10 cellular contexts compared by ENCODE assay signal in genomic region chr1:15341634-15342375, GRCh38.
DNase-seq lines count a peak whose midpoint lies in the region; ATAC-seq and TF ChIP-seq lines count a peak whose summit lies in the region.
"Had no signal": no experiment of that assay in that cellular context is flagged by ENCODE, and none has a peak within 500 bp of the region (broad histone marks: within the 10 kb centered on the region; RNA-seq: fewer than 3 reads in every experiment).

No MANE protein-coding gene starts in this region.

- no peak overlapping the region for H3K4me3 ChIP-seq in thyroid gland (replicated peaks in 1 of 3)
- no peak overlapping the region for H3K4me3 ChIP-seq in heart right ventricle

- peak overlapping the region in 2 of 3 donors; percentile 76 to 77 for H3K27ac ChIP-seq in thyroid gland
- H3K27ac ChIP-seq in heart right ventricle: no peak overlapping the region

- ATAC-seq in activated CD8-positive, alpha-beta memory T cell treated with anti-CD3 and anti-CD28 coated beads, Interleukin-2, amount 10 ng/mL, durations not matched to agents 7 days and 5 days: peak; percentile 49
- ATAC-seq in heart right ventricle: no peak
- no peak for ATAC-seq in GM18870 (IDR thresholded peaks at IDR 0.05; ENCODE audit: unreplicated experiment)
- no peak for ATAC-seq in HG02798 (IDR thresholded peaks at IDR 0.05; ENCODE audit: poor library complexity, unreplicated experiment)

- peak; percentile 53 for DNase-seq in activated CD8-positive, alpha-beta memory T cell treated with anti-CD3 and anti-CD28 coated beads, Interleukin-2, amount 10 ng/mL, durations not matched to agents 7 days and 5 days
- DNase-seq in activated CD8-positive, alpha-beta memory T cell treated with anti-CD3 and anti-CD28 coated beads for 24 hours: no peak
- DNase-seq in fibroblast of gingiva (ENCODE audit: low read depth) (peak; percentile 50), thyroid gland (no peak), heart right ventricle (no peak)
- DNase-seq: activated T-cell treated with anti-CD3 and anti-CD28 coated beads, Interleukin-2, amount 50 U/mL, for 4 hours; stimulated activated CD4-positive, alpha-beta T cell treated with anti-CD3 and anti-CD28 coated beads, Interleukin-12 subunit alpha, Interleukin-12 subunit beta, amount 100 ng/mL, for 4 hours had no signal

- H3K9me3 ChIP-seq in thyroid gland: no peaks in the 10 kb centered on the region
- H3K9me3 ChIP-seq in heart right ventricle: no peaks in the 10 kb centered on the region

- peak overlapping the region; percentile 11 for H3K4me3 Mint-ChIP-seq in activated CD8-positive, alpha-beta memory T cell treated with anti-CD3 and anti-CD28 coated beads, Interleukin-2, amount 10 ng/mL, durations not matched to agents 7 days and 5 days
- peak overlapping the region; percentile 47 for H3K4me3 Mint-ChIP-seq in T-helper 1 cell treated with Interleukin-12 subunit alpha and Interleukin-12 subunit beta and Interleukin-4 antibody, amounts not matched to agents 30 μg/mL and 1 μg/mL, for 36 hours
- H3K4me3 Mint-ChIP-seq: activated T-cell treated with anti-CD3 and anti-CD28 coated beads, Interleukin-2, amount 50 U/mL, for 4 hours had no signal

- peak overlapping the region; percentile 78 for H3K27ac Mint-ChIP-seq in activated CD8-positive, alpha-beta memory T cell treated with anti-CD3 and anti-CD28 coated beads, Interleukin-2, amount 10 ng/mL, durations not matched to agents 7 days and 5 days
- H3K27ac Mint-ChIP-seq in T-helper 1 cell treated with Interleukin-12 subunit alpha and Interleukin-12 subunit beta and Interleukin-4 antibody, amounts not matched to agents 30 μg/mL and 1 μg/mL, for 36 hours: peak overlapping the region; percentile 66

- peaks cover 38 to 75% of the 10 kb centered on the region in 2 donors for H3K4me1 ChIP-seq in thyroid gland
- peaks cover 5 to 72% (median 33%) of the 10 kb centered on the region in 9 donors for H3K4me1 ChIP-seq in heart right ventricle

- CTCF ChIA-PET in activated CD8-positive, alpha-beta memory T cell treated with anti-CD3 and anti-CD28 coated beads, Interleukin-2, amount 10 ng/mL, durations not matched to agents 7 days and 5 days (lab: Charles Lee): interaction anchor here (1.1 to 1.9 kb wide), 4 partner anchors 9 to 90 kb away, joined by 4 to 8 read pairs (median 6); no protein-coding TSS in a partner anchor

- H3K27me3 ChIP-seq in thyroid gland (no peaks in the 10 kb centered on the region), heart right ventricle (peaks cover 0 to 8% (median 0%) of the 10 kb centered on the region in 7 donors)

- no peaks in the 10 kb centered on the region for H3K9me3 Mint-ChIP-seq in activated CD8-positive, alpha-beta memory T cell treated with anti-CD3 and anti-CD28 coated beads, Interleukin-2, amount 10 ng/mL, durations not matched to agents 7 days and 5 days (ENCODE audit: low read depth)
- no peaks in the 10 kb centered on the region for H3K9me3 Mint-ChIP-seq in T-helper 1 cell treated with Interleukin-12 subunit alpha and Interleukin-12 subunit beta and Interleukin-4 antibody, amounts not matched to agents 30 μg/mL and 1 μg/mL, for 36 hours
- H3K9me3 Mint-ChIP-seq: activated T-cell treated with anti-CD3 and anti-CD28 coated beads, Interleukin-2, amount 50 U/mL, for 4 hours had no signal

- TF ChIP-seq CTCF in thyroid gland (IDR thresholded peaks at IDR 0.05) (no peak), heart right ventricle (IDR thresholded peaks at IDR 0.05) (no peak)

- no peak for TF ChIP-seq POLR2A in thyroid gland (IDR thresholded peaks at IDR 0.05)

- no peaks in the 10 kb centered on the region for H3K36me3 ChIP-seq in thyroid gland
- H3K36me3 ChIP-seq in heart right ventricle: no peaks in the 10 kb centered on the region

- peaks cover 66% of the 10 kb centered on the region for H3K4me1 Mint-ChIP-seq in activated CD8-positive, alpha-beta memory T cell treated with anti-CD3 and anti-CD28 coated beads, Interleukin-2, amount 10 ng/mL, durations not matched to agents 7 days and 5 days
- H3K4me1 Mint-ChIP-seq in T-helper 1 cell treated with Interleukin-12 subunit alpha and Interleukin-12 subunit beta and Interleukin-4 antibody, amounts not matched to agents 30 μg/mL and 1 μg/mL, for 36 hours (ENCODE audit: low read depth): peaks cover 55% of the 10 kb centered on the region

- H3K36me3 Mint-ChIP-seq in activated CD8-positive, alpha-beta memory T cell treated with anti-CD3 and anti-CD28 coated beads, Interleukin-2, amount 10 ng/mL, durations not matched to agents 7 days and 5 days: peaks cover 3% of the 10 kb centered on the region
- H3K36me3 Mint-ChIP-seq in T-helper 1 cell treated with Interleukin-12 subunit alpha and Interleukin-12 subunit beta and Interleukin-4 antibody, amounts not matched to agents 30 μg/mL and 1 μg/mL, for 36 hours (ENCODE audit: low read depth): peaks cover 10% of the 10 kb centered on the region

- WGBS in thyroid gland, 2 donors: 85 to 91% methylated on average over 12 of the region's 12 CpGs
- 89 to 91% methylated on average over 12 of the region's 12 CpGs for WGBS in heart right ventricle, 2 donors

- peaks cover 3% of the 10 kb centered on the region for H3K27me3 Mint-ChIP-seq in activated CD8-positive, alpha-beta memory T cell treated with anti-CD3 and anti-CD28 coated beads, Interleukin-2, amount 10 ng/mL, durations not matched to agents 7 days and 5 days
- peaks cover 14% of the 10 kb centered on the region for H3K27me3 Mint-ChIP-seq in T-helper 1 cell treated with Interleukin-12 subunit alpha and Interleukin-12 subunit beta and Interleukin-4 antibody, amounts not matched to agents 30 μg/mL and 1 μg/mL, for 36 hours (ENCODE audit: low read depth)

- intact Hi-C loops in thyroid gland (cut with DNase I) (no loop called here), heart right ventricle (cut with DNase I) (loop anchor here in 2 of 10 donors (5.0 kb wide), 2 partner anchors 65 to 70 kb away; partner anchors contain the start of gene EFHD2 (in 1 of the 2))

Comparison
In these comparisons a context has a peak if more than half of its experiments do, and no peak if none do; other contexts are left out.
1. DNase-seq: peak in activated CD8-positive, alpha-beta memory T cell treated with anti-CD3 and anti-CD28 coated beads, Interleukin-2, amount 10 ng/mL, durations not matched to agents 7 days and 5 days (single experiment) and fibroblast of gingiva (single experiment); none in activated CD8-positive, alpha-beta memory T cell treated with anti-CD3 and anti-CD28 coated beads for 24 hours (single experiment), thyroid gland (0 of 2) and heart right ventricle (0 of 2).
2. H3K27ac ChIP-seq: peak in thyroid gland (2 of 3); none in heart right ventricle (0 of 10).